In genomic region chr13:36438594-36439483, GRCh38 we compare ENCODE assay signal across 22 cellular contexts. TPM values are rescaled to one million over a fixed set of nuclear protein-coding genes. Genes with fewer than 3 reads are reported as not detected.
DNase-seq lines count a peak whose midpoint lies in the region; ATAC-seq and TF ChIP-seq lines count a peak whose summit lies in the region.
"Had no signal": no experiment of that assay in that cellular context is flagged by ENCODE, and none has a peak within 500 bp of the region (broad histone marks: within the 10 kb centered on the region; RNA-seq: fewer than 3 reads in every experiment).

No MANE protein-coding gene starts in this region.

- H3K36me3 ChIP-seq in Karpas-422 (ENCODE audit: insufficient read depth, low read length) (no peaks in the 10 kb centered on the region), thyroid gland (no peaks in the 10 kb centered on the region)

- H4K20me1 ChIP-seq in Karpas-422 (ENCODE audit: insufficient read depth, low read depth, low read length), result no peaks in the 10 kb centered on the region

- TF ChIP-seq POLR2A in thyroid gland (IDR thresholded peaks at IDR 0.05), result no peak

- 91 to 93% methylated on average over 6 of the region's 6 CpGs for WGBS in thyroid gland, 2 donors

- H3K27me3 ChIP-seq in Karpas-422 (ENCODE audit: low read length) (no peaks in the 10 kb centered on the region), thyroid gland (no peaks in the 10 kb centered on the region)

- H3K9me3 Mint-ChIP-seq in activated T-cell treated with anti-CD3 and anti-CD28 coated beads, Interleukin-2, amount 50 U/mL, for 4 hours, result no peaks in the 10 kb centered on the region
- H3K9me3 Mint-ChIP-seq in activated T-cell treated with anti-CD3 and anti-CD28 coated beads, Interleukin-2, amount 50 U/mL, for 24 hours, result no peaks in the 10 kb centered on the region
- H3K9me3 Mint-ChIP-seq in activated T-helper 1 cell treated with anti-CD3 and anti-CD28 coated beads, Interleukin-12 subunit alpha, Interleukin-12 subunit beta, Interleukin-2, Interleukin-4 antibody, amounts not matched to agents 30 ng/mL and 10 ng/mL and 1 ng/mL, durations not matched to agents 14 hours and 24 hours and 36 hours, result no peaks in the 10 kb centered on the region
- H3K9me3 Mint-ChIP-seq in naive thymus-derived CD8-positive, alpha-beta T cell, result peaks cover 0 to 3% (median 0%) of the 10 kb centered on the region in 9 donors
- H3K9me3 Mint-ChIP-seq: CD14-positive monocyte, H9 had no signal

- H3K27ac ChIP-seq in Karpas-422 (ENCODE audit: low read length), result no peak overlapping the region
- H3K27ac ChIP-seq in thyroid gland, result no peak overlapping the region

- no peaks in the 10 kb centered on the region for H3K79me2 ChIP-seq in Karpas-422 (ENCODE audit: low read length)

- no peak for DNase-seq in activated T-cell treated with anti-CD3 and anti-CD28 coated beads, Interleukin-2, amount 50 U/mL, for 4 hours
- DNase-seq in activated T-cell treated with anti-CD3 and anti-CD28 coated beads, Interleukin-2, amount 50 U/mL, for 24 hours, result no peak
- DNase-seq in Karpas-422, result no peak
- DNase-seq in activated T-helper 1 cell treated with anti-CD3 and anti-CD28 coated beads, Interleukin-12 subunit alpha, Interleukin-12 subunit beta, Interleukin-2, Interleukin-4 antibody, amounts not matched to agents 30 ng/mL and 10 ng/mL and 1 ng/mL, durations not matched to agents 14 hours and 24 hours and 36 hours (ENCODE audit: low spot score), result no peak
- no peak for DNase-seq in naive thymus-derived CD8-positive, alpha-beta T cell
- DNase-seq in thyroid gland, result no peak
- DNase-seq: ACHN, AML-193, Caco-2, DMS153, H9, IMR-90, Kasumi-1, NCI-H1105, NCI-H1694, NCI-H2107, NCI-H2227 treated with DMSO at 0.1 percent for 48 hours, NCI-H524, Right ventricle myocardium superior had no signal

- no peak overlapping the region for H3K27ac Mint-ChIP-seq in activated T-cell treated with anti-CD3 and anti-CD28 coated beads, Interleukin-2, amount 50 U/mL, for 24 hours
- H3K27ac Mint-ChIP-seq in activated T-helper 1 cell treated with anti-CD3 and anti-CD28 coated beads, Interleukin-12 subunit alpha, Interleukin-12 subunit beta, Interleukin-2, Interleukin-4 antibody, amounts not matched to agents 30 ng/mL and 10 ng/mL and 1 ng/mL, durations not matched to agents 14 hours and 24 hours and 36 hours, result no peak overlapping the region
- H3K27ac Mint-ChIP-seq in naive thymus-derived CD8-positive, alpha-beta T cell, result peak overlapping the region in 2 of 10 donors; percentile 40 to 51
- H3K27ac Mint-ChIP-seq: CD14-positive monocyte, H9 had no signal

- peaks cover 8% of the 10 kb centered on the region for H3K4me1 Mint-ChIP-seq in activated T-cell treated with anti-CD3 and anti-CD28 coated beads, Interleukin-2, amount 50 U/mL, for 4 hours (ENCODE audit: low read depth)
- peaks cover 16% of the 10 kb centered on the region for H3K4me1 Mint-ChIP-seq in activated T-cell treated with anti-CD3 and anti-CD28 coated beads, Interleukin-2, amount 50 U/mL, for 24 hours (ENCODE audit: low read depth)
- peaks cover 18% of the 10 kb centered on the region for H3K4me1 Mint-ChIP-seq in activated T-helper 1 cell treated with anti-CD3 and anti-CD28 coated beads, Interleukin-12 subunit alpha, Interleukin-12 subunit beta, Interleukin-2, Interleukin-4 antibody, amounts not matched to agents 30 ng/mL and 10 ng/mL and 1 ng/mL, durations not matched to agents 14 hours and 24 hours and 36 hours (ENCODE audit: low read depth)
- H3K4me1 Mint-ChIP-seq in naive thymus-derived CD8-positive, alpha-beta T cell, result peaks cover 0 to 9% (median 3%) of the 10 kb centered on the region in 4 donors
- H3K4me1 Mint-ChIP-seq: H9 had no signal

- POLR2A ChIA-PET in naive thymus-derived CD8-positive, alpha-beta T cell (lab: Charles Lee), result no interaction called here

- H3K4me3 ChIP-seq in Karpas-422 (ENCODE audit: low read length), result no peak overlapping the region
- no peak overlapping the region for H3K4me3 ChIP-seq in thyroid gland (replicated peaks in 1 of 3)

- peaks cover 23% of the 10 kb centered on the region for H3K27me3 Mint-ChIP-seq in activated T-cell treated with anti-CD3 and anti-CD28 coated beads, Interleukin-2, amount 50 U/mL, for 4 hours (ENCODE audit: low read depth)
- peaks cover 24% of the 10 kb centered on the region for H3K27me3 Mint-ChIP-seq in activated T-cell treated with anti-CD3 and anti-CD28 coated beads, Interleukin-2, amount 50 U/mL, for 24 hours
- peaks cover 14% of the 10 kb centered on the region for H3K27me3 Mint-ChIP-seq in activated T-helper 1 cell treated with anti-CD3 and anti-CD28 coated beads, Interleukin-12 subunit alpha, Interleukin-12 subunit beta, Interleukin-2, Interleukin-4 antibody, amounts not matched to agents 30 ng/mL and 10 ng/mL and 1 ng/mL, durations not matched to agents 14 hours and 24 hours and 36 hours (ENCODE audit: insufficient read depth)
- peaks cover 12 to 26% (median 17%) of the 10 kb centered on the region in 5 donors for H3K27me3 Mint-ChIP-seq in naive thymus-derived CD8-positive, alpha-beta T cell

- TF ChIP-seq CTCF in thyroid gland (IDR thresholded peaks at IDR 0.05), result no peak

- no peak overlapping the region for H3K9ac ChIP-seq in Karpas-422 (ENCODE audit: low read length)

- ATAC-seq in activated T-cell treated with anti-CD3 and anti-CD28 coated beads, Interleukin-2, amount 50 U/mL, for 4 hours, result peak; percentile 51 to 65
- peak in 1 of 2 donors; percentile 45 for ATAC-seq in naive thymus-derived CD8-positive, alpha-beta T cell
- no peak for ATAC-seq in HG03378 (IDR thresholded peaks at IDR 0.05; ENCODE audit: unreplicated experiment)

- H3K4me1 ChIP-seq in Karpas-422 (ENCODE audit: low read length), result peaks cover 11% of the 10 kb centered on the region
- no peaks in the 10 kb centered on the region for H3K4me1 ChIP-seq in thyroid gland
- H3K4me1 ChIP-seq: Caco-2 had no signal

- peak overlapping the region; percentile 4 for H3K4me2 ChIP-seq in Karpas-422 (ENCODE audit: low read depth, low read length, poor library complexity, severe bottlenecking)

- intact Hi-C loops in activated T-helper 1 cell treated with anti-CD3 and anti-CD28 coated beads, Interleukin-12 subunit alpha, Interleukin-12 subunit beta, Interleukin-2, Interleukin-4 antibody, amounts not matched to agents 30 ng/mL and 10 ng/mL and 1 ng/mL, durations not matched to agents 14 hours and 24 hours and 36 hours (cut with micrococcal nuclease), result loop anchor here (2.0 to 5.0 kb wide), 2 partner anchors 18 to 1908 kb away; partner anchors contain the start of gene UFM1
- intact Hi-C loops in thyroid gland (cut with DNase I), result no loop called here

- no peaks in the 10 kb centered on the region for H3K36me3 Mint-ChIP-seq in activated T-cell treated with anti-CD3 and anti-CD28 coated beads, Interleukin-2, amount 50 U/mL, for 4 hours (ENCODE audit: insufficient read depth)
- H3K36me3 Mint-ChIP-seq in activated T-cell treated with anti-CD3 and anti-CD28 coated beads, Interleukin-2, amount 50 U/mL, for 24 hours (ENCODE audit: low read depth), result no peaks in the 10 kb centered on the region
- no peaks in the 10 kb centered on the region for H3K36me3 Mint-ChIP-seq in activated T-helper 1 cell treated with anti-CD3 and anti-CD28 coated beads, Interleukin-12 subunit alpha, Interleukin-12 subunit beta, Interleukin-2, Interleukin-4 antibody, amounts not matched to agents 30 ng/mL and 10 ng/mL and 1 ng/mL, durations not matched to agents 14 hours and 24 hours and 36 hours (ENCODE audit: low read depth)
- H3K36me3 Mint-ChIP-seq in naive thymus-derived CD8-positive, alpha-beta T cell, result no peaks in the 10 kb centered on the region

- H3K9me3 ChIP-seq in Karpas-422 (ENCODE audit: low read length) (no peaks in the 10 kb centered on the region), thyroid gland (no peaks in the 10 kb centered on the region)
- H3K9me3 ChIP-seq: Caco-2 had no signal

- H2AFZ ChIP-seq in Karpas-422 (ENCODE audit: low read length), result no peak overlapping the region

- H3K9me2 ChIP-seq in Karpas-422 (replicated peaks; ENCODE audit: insufficient read depth, low read length), result no peaks in the 10 kb centered on the region

- H3K4me3 Mint-ChIP-seq in activated T-cell treated with anti-CD3 and anti-CD28 coated beads, Interleukin-2, amount 50 U/mL, for 4 hours, result no peak overlapping the region
- H3K4me3 Mint-ChIP-seq in activated T-cell treated with anti-CD3 and anti-CD28 coated beads, Interleukin-2, amount 50 U/mL, for 24 hours, result no peak overlapping the region
- peak overlapping the region; percentile 47 for H3K4me3 Mint-ChIP-seq in activated T-helper 1 cell treated with anti-CD3 and anti-CD28 coated beads, Interleukin-12 subunit alpha, Interleukin-12 subunit beta, Interleukin-2, Interleukin-4 antibody, amounts not matched to agents 30 ng/mL and 10 ng/mL and 1 ng/mL, durations not matched to agents 14 hours and 24 hours and 36 hours
- peak overlapping the region in 8 of 10 donors; percentile 3 to 48 (median 14) for H3K4me3 Mint-ChIP-seq in naive thymus-derived CD8-positive, alpha-beta T cell
- H3K4me3 Mint-ChIP-seq: CD14-positive monocyte, H9 had no signal

RNA-seq across cellular contexts. Expression of gene CCNA1, which starts 6.5 kb away (rescaled TPM):
- total RNA-seq in activated T-cell treated with anti-CD3 and anti-CD28 coated beads, Interleukin-2, amount 50 U/mL, for 4 hours, result not detected
- total RNA-seq in Karpas-422 (2014; rRNA removed; shearing (Covaris generic); ENCODE audit: low replicate concordance), result not detected in 2 replicates
- total RNA-seq in activated T-helper 1 cell treated with anti-CD3 and anti-CD28 coated beads, Interleukin-12 subunit alpha, Interleukin-12 subunit beta, Interleukin-2, Interleukin-4 antibody, amounts not matched to agents 30 ng/mL and 10 ng/mL and 1 ng/mL, durations not matched to agents 14 hours and 24 hours and 36 hours, result 1.5 and 1.6 TPM in 2 replicates
- not detected for total RNA-seq in naive thymus-derived CD8-positive, alpha-beta T cell
- polyA plus RNA-seq in naive thymus-derived CD8-positive, alpha-beta T cell, result not detected
- total RNA-seq in thyroid gland, result under 1 TPM; 0.22 to 0.94 (median 0.56) TPM
- total RNA-seq: Caco-2, HT-29, IMR-90, Right ventricle myocardium superior had no signal
- polyA plus RNA-seq: CD14-positive monocyte had no signal

Comparison
In these comparisons a context has a peak if more than half of its experiments do, and no peak if none do; other contexts are left out.
1. H3K4me3 Mint-ChIP-seq: peak in activated T-helper 1 cell treated with anti-CD3 and anti-CD28 coated beads, Interleukin-12 subunit alpha, Interleukin-12 subunit beta, Interleukin-2, Interleukin-4 antibody, amounts not matched to agents 30 ng/mL and 10 ng/mL and 1 ng/mL, durations not matched to agents 14 hours and 24 hours and 36 hours (single experiment) and naive thymus-derived CD8-positive, alpha-beta T cell (8 of 10); none in activated T-cell treated with anti-CD3 and anti-CD28 coated beads, Interleukin-2, amount 50 U/mL, for 4 hours (single experiment) and activated T-cell treated with anti-CD3 and anti-CD28 coated beads, Interleukin-2, amount 50 U/mL, for 24 hours (single experiment).